26 cellular contexts compared by ENCODE assay signal in genomic region chr9:86521322-86521721, GRCh38.
"Had no signal": no experiment of that assay in that cellular context is flagged by ENCODE, and none has a peak within 500 bp of the region (broad histone marks: within the 10 kb centered on the region; RNA-seq: fewer than 3 reads in every experiment).

No MANE protein-coding gene starts in this region.

- H3K4me3 ChIP-seq: coronary artery, dorsolateral prefrontal cortex had no signal

- H3K27ac ChIP-seq: brain microvascular endothelial cell, coronary artery, dorsolateral prefrontal cortex had no signal

- H3K27me3 ChIP-seq: brain microvascular endothelial cell, dorsolateral prefrontal cortex had no signal

- DNase-seq: activated CD4-positive, alpha-beta T cell treated with anti-CD3 and anti-CD28 coated beads for 1 hour; activated CD4-positive, alpha-beta T cell treated with anti-CD3 and anti-CD28 coated beads for 4 hours; activated CD4-positive, alpha-beta T cell treated with anti-CD3 and anti-CD28 coated beads, Interleukin-2, amount 10 ng/mL, durations not matched to agents 7 days and 5 days; activated CD4-positive, alpha-beta T cell treated with anti-CD3 and anti-CD28 coated beads, Interleukin-2, amount 50 U/mL, for 4 hours; activated CD8-positive, alpha-beta memory T cell treated with anti-CD3 and anti-CD28 coated beads for 24 hours; activated CD8-positive, alpha-beta T cell treated with anti-CD3 and anti-CD28 coated beads for 36 hours; activated effector memory CD4-positive, alpha-beta T cell treated with Interleukin-2 at 50 U/mL for 16 hours; activated gamma-delta T cell treated with Interleukin-2 at 50 U/mL for 16 hours; activated naive CD4-positive, alpha-beta T cell treated with anti-CD3 and anti-CD28 coated beads, Interleukin-2, amount 50 U/mL, for 16 hours; activated naive CD4-positive, alpha-beta T cell treated with Interleukin-2 at 50 U/mL for 16 hours; activated T-cell treated with anti-CD3 and anti-CD28 coated beads, Interleukin-2, amount 50 U/mL, for 4 hours; amniotic stem cell; anterior cingulate cortex; brain microvascular endothelial cell; dorsolateral prefrontal cortex; effector memory CD4-positive, alpha-beta T cell; endodermal cell; foreskin fibroblast; T-helper 1 cell; T-helper 17 cell; T1000 had no signal

- FAIRE-seq: bronchial epithelial cell, frontal cortex had no signal

- H3K36me3 ChIP-seq: brain microvascular endothelial cell had no signal

- ATAC-seq: activated CD8-positive, alpha-beta T cell treated with anti-CD3 and anti-CD28 coated beads for 36 hours; activated T-cell treated with anti-CD3 and anti-CD28 coated beads, Interleukin-2, amount 50 U/mL, for 4 hours; activated T-helper 17 cell treated with anti-CD3 and anti-CD28 coated beads, Interleukin-2, amount 50 U/mL, for 72 hours; esophagus mucosa; T-helper 17 cell had no signal
